ENCODE assay signal across 8 cellular contexts in the genomic region with DNA sequence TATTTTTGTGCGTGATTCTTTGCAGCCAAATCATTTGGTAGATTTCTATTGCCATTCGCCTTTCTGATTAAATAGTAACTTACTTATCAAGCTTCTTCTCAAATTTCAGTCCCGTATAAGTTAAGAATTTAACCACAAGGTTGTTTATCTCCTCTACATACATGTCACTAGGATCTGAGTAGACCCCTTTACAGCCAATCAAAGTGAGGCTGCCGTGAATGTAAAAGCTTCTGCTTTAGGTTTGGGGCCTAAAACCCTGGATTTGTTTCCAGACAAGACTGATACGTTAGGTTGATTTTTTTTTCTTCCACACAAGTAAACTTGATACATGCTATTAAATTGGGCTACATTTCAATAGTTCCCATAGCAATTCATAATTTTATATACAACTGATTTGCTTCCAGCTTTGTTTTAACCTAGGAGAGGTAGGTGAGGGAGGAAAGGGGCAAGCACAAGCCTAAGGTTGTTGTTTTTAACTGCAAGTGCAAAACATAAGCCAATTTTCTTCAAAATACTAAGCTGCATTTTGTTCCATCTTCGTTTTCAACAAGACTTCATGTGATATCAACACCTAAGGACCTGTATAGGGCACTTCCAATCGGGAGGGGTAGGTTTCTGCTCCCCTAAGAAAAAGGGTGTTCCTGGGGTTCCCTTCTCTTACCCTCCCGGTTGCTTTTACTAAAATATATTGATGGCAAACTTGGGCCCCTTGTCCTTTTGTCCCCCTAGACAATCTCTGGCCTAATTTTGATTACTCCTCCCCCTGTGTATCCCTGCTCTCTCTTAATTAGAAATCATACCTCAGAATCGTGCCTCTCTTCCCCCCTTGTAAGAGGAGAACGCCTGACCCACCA. TPM values are rescaled to one million over a fixed set of nuclear protein-coding genes. Genes with fewer than 3 reads are reported as not detected.
DNase-seq lines count a peak whose midpoint lies in the region; ATAC-seq and TF ChIP-seq lines count a peak whose summit lies in the region.

No MANE protein-coding gene starts in this region.

- WGBS in lung, 2 donors: 1 to 2% methylated on average over 10 of the region's 10 CpGs
- WGBS in upper lobe of left lung, 2 donors: 2 to 3% methylated on average over 10 of the region's 10 CpGs

- TF ChIP-seq CTCF in breast epithelium (IDR thresholded peaks at IDR 0.05) (no peak), lung (IDR thresholded peaks at IDR 0.05; ENCODE audit: control extremely low read depth, extremely low read depth) (no peak), upper lobe of left lung (IDR thresholded peaks at IDR 0.05) (no peak)

- H3K9me3 ChIP-seq in breast epithelium: no peaks in the 10 kb centered on the region
- H3K9me3 ChIP-seq in lung (ENCODE audit: control insufficient read depth in 2 of 2, insufficient read depth in 1 of 2, low read length in 1 of 2): no peaks in the 10 kb centered on the region
- H3K9me3 ChIP-seq in upper lobe of left lung: no peaks in the 10 kb centered on the region

- H3K4me3 ChIP-seq in breast epithelium (peak overlapping the region; percentile 74 to 92 (median 78)), lung (peak overlapping the region; percentile 85), upper lobe of left lung (peak overlapping the region; percentile 81 to 93 (median 88))

- H3K27ac Mint-ChIP-seq in activated CD4-positive, alpha-beta T cell treated with anti-CD3 and anti-CD28 coated beads, Interleukin-2, amount 10 ng/mL, durations not matched to agents 24 days and 14 days: peak overlapping the region; percentile 89

- H3K4me3 Mint-ChIP-seq in activated CD4-positive, alpha-beta T cell treated with anti-CD3 and anti-CD28 coated beads, Interleukin-2, amount 10 ng/mL, durations not matched to agents 24 days and 14 days: peak overlapping the region; percentile 93

- H3K36me3 Mint-ChIP-seq in activated CD4-positive, alpha-beta T cell treated with anti-CD3 and anti-CD28 coated beads, Interleukin-2, amount 10 ng/mL, durations not matched to agents 24 days and 14 days (ENCODE audit: low read depth): peaks cover 10% of the 10 kb centered on the region

- no peak for TF ChIP-seq EP300 in upper lobe of left lung (IDR thresholded peaks at IDR 0.05)

- H3K36me3 ChIP-seq in breast epithelium (no peaks in the 10 kb centered on the region), lung (ENCODE audit: control insufficient read depth in 2 of 2, insufficient read depth in 2 of 2, low read length in 2 of 2) (no peaks in the 10 kb centered on the region), upper lobe of left lung (no peaks in the 10 kb centered on the region)

- no peaks in the 10 kb centered on the region for H3K27me3 Mint-ChIP-seq in activated CD4-positive, alpha-beta T cell treated with anti-CD3 and anti-CD28 coated beads, Interleukin-2, amount 10 ng/mL, durations not matched to agents 24 days and 14 days

- no peaks in the 10 kb centered on the region for H3K9me3 Mint-ChIP-seq in activated CD4-positive, alpha-beta T cell treated with anti-CD3 and anti-CD28 coated beads, Interleukin-2, amount 10 ng/mL, durations not matched to agents 24 days and 14 days

- TF ChIP-seq POLR2A in breast epithelium (IDR thresholded peaks at IDR 0.05) (no peak), upper lobe of left lung (IDR thresholded peaks at IDR 0.05) (no peak)

- peak; percentile 73 for DNase-seq in activated CD4-positive, alpha-beta T cell treated with anti-CD3 and anti-CD28 coated beads, Interleukin-2, amount 10 ng/mL, durations not matched to agents 24 days and 14 days
- DNase-seq in activated CD4-positive, alpha-beta T cell treated with anti-CD3 and anti-CD28 coated beads, Interleukin-2, amount 50 U/mL, for 48 hours: no peak
- DNase-seq in NCI-H69 (lab: John Stamatoyannopoulos, UW): peak; percentile 54
- DNase-seq in breast epithelium (ENCODE audit: low spot score in 2 of 2): no peak
- DNase-seq in lung (ENCODE audit: low spot score): no peak
- no peak for DNase-seq in upper lobe of left lung
- no peak for DNase-seq in SHP77 treated with DMSO at 0.1 percent for 48 hours (lab: John Stamatoyannopoulos, UW)
- no peak for DNase-seq in dedifferentiated amniotic fluid mesenchymal stem cell (ENCODE audit: extremely low spot score)

- intact Hi-C loops in activated CD4-positive, alpha-beta T cell treated with anti-CD3 and anti-CD28 coated beads, Interleukin-2, amount 10 ng/mL, durations not matched to agents 24 days and 14 days (cut with micrococcal nuclease): loop anchor here (1.0 to 5.0 kb wide), 6 partner anchors 15 to 95 kb away; a partner anchor contains a TSS
- intact Hi-C loops in breast epithelium (cut with DNase I; ENCODE audit: low total_unique reads): no loop called here

- peak overlapping the region; percentile 97 to 98 for H3K27ac ChIP-seq in breast epithelium
- peak overlapping the region; percentile 97 to 99 for H3K27ac ChIP-seq in lung (ENCODE audit: low read depth in 1 of 2, low read length in 1 of 2)
- H3K27ac ChIP-seq in upper lobe of left lung: peak overlapping the region; percentile 91 to 100 (median 94)

- H3K4me1 Mint-ChIP-seq in activated CD4-positive, alpha-beta T cell treated with anti-CD3 and anti-CD28 coated beads, Interleukin-2, amount 10 ng/mL, durations not matched to agents 24 days and 14 days: peaks cover 33% of the 10 kb centered on the region

- ATAC-seq in lung (ENCODE audit: insufficient read depth, low FRiP score) (no peak), upper lobe of left lung (ENCODE audit: low FRiP score in 2 of 2) (no peak)

- H3K4me1 ChIP-seq in breast epithelium (peaks cover 0 to 3% of the 10 kb centered on the region in 2 donors), lung (ENCODE audit: control insufficient read depth in 2 of 2, insufficient read depth in 2 of 2, low read length in 2 of 2) (peaks cover 3 to 7% of the 10 kb centered on the region in 2 donors), upper lobe of left lung (peaks cover 18 to 39% (median 24%) of the 10 kb centered on the region in 4 donors)

- H3K27me3 ChIP-seq in breast epithelium: no peaks in the 10 kb centered on the region
- no peaks in the 10 kb centered on the region for H3K27me3 ChIP-seq in lung (ENCODE audit: control insufficient read depth, insufficient read depth)
- no peaks in the 10 kb centered on the region for H3K27me3 ChIP-seq in upper lobe of left lung

RNA-seq across cellular contexts. Expression of a gene that starts 1.7 kb away (rescaled TPM):
- total RNA-seq in activated CD4-positive, alpha-beta T cell treated with anti-CD3 and anti-CD28 coated beads, Interleukin-2, amount 10 ng/mL, durations not matched to agents 24 days and 14 days: 52.6 and 56.2 TPM in 2 replicates
- total RNA-seq in breast epithelium (10 to 100 TPM; 43.9 to 51.5 (median 48.0) TPM), lung (10 to 100 TPM; 32.1 to 50.4 TPM), upper lobe of left lung (10 to 100 TPM; 29.8 to 46.7 (median 36.4) TPM)
- polyA plus RNA-seq in lung: 10 to 100 TPM; 16.6 to 18.8 TPM

Comparison
In these comparisons a context has a peak if more than half of its experiments do, and no peak if none do; other contexts are left out.
1. DNase-seq: peak in activated CD4-positive, alpha-beta T cell treated with anti-CD3 and anti-CD28 coated beads, Interleukin-2, amount 10 ng/mL, durations not matched to agents 24 days and 14 days (single experiment) and NCI-H69 (single experiment); none in activated CD4-positive, alpha-beta T cell treated with anti-CD3 and anti-CD28 coated beads, Interleukin-2, amount 50 U/mL, for 48 hours (0 of 2), breast epithelium (0 of 2), lung (single experiment), upper lobe of left lung (0 of 2), SHP77 treated with DMSO at 0.1 percent for 48 hours (single experiment) and dedifferentiated amniotic fluid mesenchymal stem cell (single experiment).
2. Peak in every context shown above with its lines, with median percentiles within 50 percentile points of each other: H3K27ac ChIP-seq and H3K4me3 ChIP-seq.